ENCODE assay signal across 2 cellular contexts in genomic region chr11:79189604-79190003, GRCh38.
TF ChIP-seq lines count a peak whose summit lies in the region.

No MANE protein-coding gene starts in this region.

TF ChIP-seq in liver, 16 proteins besides CTCF, POLR2A, EP300 and RAD21 (continued from another document):
- no peak for TF ChIP-seq REST (IDR thresholded peaks at IDR 0.05)
- TF ChIP-seq TAF1 (conservative IDR thresholded peaks at IDR 0.05): no peak
- no peak for TF ChIP-seq EGR1 (IDR thresholded peaks at IDR 0.05; ENCODE audit: low read depth in 2 of 2)
- TF ChIP-seq GABPA (IDR thresholded peaks at IDR 0.05 in 1 of 2, conservative IDR thresholded peaks at IDR 0.05 in 1 of 2): no peak
- TF ChIP-seq RXRA (IDR thresholded peaks at IDR 0.05): peak in 1 of 2 donors; percentile 59
- peak; percentile 57 for TF ChIP-seq ZBTB33 (IDR thresholded peaks at IDR 0.05)
- no peak for TF ChIP-seq SP1 (IDR thresholded peaks at IDR 0.05)
- no peak for TF ChIP-seq ATF3 (IDR thresholded peaks at IDR 0.05)
- TF ChIP-seq FOXA2 (IDR thresholded peaks at IDR 0.05): no peak
- TF ChIP-seq HNF4A (conservative IDR thresholded peaks at IDR 0.05): peak; percentile 8 to 47

TF ChIP-seq in HepG2, 621 proteins besides CTCF, POLR2A, EP300 and RAD21 (continued from another document):
- TF ChIP-seq ARID4A (CRISPR knock-in tag; IDR thresholded peaks at IDR 0.05; ENCODE audit: borderline replicate concordance) (no peak), E2F2 (CRISPR knock-in tag; IDR thresholded peaks at IDR 0.05; ENCODE audit: borderline replicate concordance) (no peak), ZBTB25 (CRISPR knock-in tag; IDR thresholded peaks at IDR 0.05) (no peak), ZBTB4 (CRISPR knock-in tag; IDR thresholded peaks at IDR 0.05; ENCODE audit: borderline replicate concordance) (no peak), FIP1L1 (IDR thresholded peaks at IDR 0.05; ENCODE audit: borderline replicate concordance, insufficient read depth, low read depth, low read length) (no peak)
